In genomic region chr20:45407783-45408645, GRCh38 we compare ENCODE assay signal across 8 cellular contexts. TPM values are rescaled to one million over a fixed set of nuclear protein-coding genes. Genes with fewer than 3 reads are reported as not detected.
DNase-seq lines count a peak whose midpoint lies in the region; ATAC-seq and TF ChIP-seq lines count a peak whose summit lies in the region.

TSS of gene DBNDD2 (plus strand) at chr20:45408289. CDS start at chr20:45408468, 179 bp downstream.

- in situ Hi-C loops in transverse colon (cut with MboI; ENCODE audit: low pct_ligation_motif_present in 1 of 4, low pct_unique_long_range_greater_than_20kb in 1 of 4, low sequenced_read_pairs in 3 of 4) = no loop called here

- peaks cover 22% of the 10 kb centered on the region for H3K27me3 Mint-ChIP-seq in endothelial cell (ENCODE audit: unreplicated experiment)

- no peaks in the 10 kb centered on the region for H3K9me3 Mint-ChIP-seq in endothelial cell (ENCODE audit: unreplicated experiment)

- TF ChIP-seq EP300 in transverse colon (IDR thresholded peaks at IDR 0.05; ENCODE audit: low read depth) = no peak

- ATAC-seq in HG03442 (IDR thresholded peaks at IDR 0.05; ENCODE audit: unreplicated experiment) = no peak
- no peak for ATAC-seq in GM18511 (IDR thresholded peaks at IDR 0.05; ENCODE audit: unreplicated experiment)

- 76% methylated on average over 21 of the region's 21 CpGs; no CpG with 5 or more reads in 1 of the 2 donors for WGBS in transverse colon (ENCODE audit: low coverage in 1 of 2), 2 donors

- H3K4me3 ChIP-seq in SK-N-MC (peak within 1 kb of the TSS; percentile 98), mononuclear cell (ENCODE audit: low read length) (peak within 1 kb of the TSS; percentile 57), transverse colon (peak within 1 kb of the TSS; percentile 62 to 93 (median 85))

- no peak for TF ChIP-seq POLR2A in transverse colon (IDR thresholded peaks at IDR 0.05)

- peak within 1 kb of the TSS; percentile 69 for H3K4me3 Mint-ChIP-seq in endothelial cell (ENCODE audit: unreplicated experiment)

- H3K9ac ChIP-seq in SK-N-MC (ENCODE audit: insufficient read length) = peak within 1 kb of the TSS; percentile 95

- H3K27ac ChIP-seq in SK-N-MC (0 out of 2 replicates have a peak within 1 kb of the TSS, but pooled peaks have one; percentile 50), transverse colon (peak within 1 kb of the TSS; percentile 92 to 97 (median 96))

- TF ChIP-seq CTCF in endothelial cell (IDR thresholded peaks at IDR 0.05; ENCODE audit: unreplicated experiment) = no peak
- TF ChIP-seq CTCF in transverse colon (IDR thresholded peaks at IDR 0.05) = no peak

- peaks cover 8% of the 10 kb centered on the region for H3K27me3 ChIP-seq in mononuclear cell (ENCODE audit: insufficient read depth, low read length)
- H3K27me3 ChIP-seq in transverse colon = no peaks in the 10 kb centered on the region

- intact Hi-C loops in transverse colon (cut with DNase I; ENCODE audit: low total_unique reads) = no loop called here

- no peak within 1 kb of the TSS for H3K27ac Mint-ChIP-seq in endothelial cell (ENCODE audit: unreplicated experiment)

- peaks cover 31% of the 10 kb centered on the region for H3K4me1 ChIP-seq in mononuclear cell (ENCODE audit: insufficient read depth, low read length)
- H3K4me1 ChIP-seq in transverse colon = peaks cover 19 to 59% (median 52%) of the 10 kb centered on the region in 4 donors

- H3K4me1 Mint-ChIP-seq in endothelial cell (ENCODE audit: unreplicated experiment) = peaks cover 2% of the 10 kb centered on the region

- H3K36me3 ChIP-seq in SK-N-MC (ENCODE audit: insufficient read depth, low read length) (peaks cover 29% of the 10 kb centered on the region), transverse colon (peaks cover 0 to 5% (median 0%) of the 10 kb centered on the region in 4 donors)

- peak; percentile 93 for DNase-seq in Ammon's horn (ENCODE audit: low spot score)
- no peak for DNase-seq in SK-N-MC (ENCODE audit: low read depth, low spot score)
- no peak for DNase-seq in endothelial cell (ENCODE audit: low spot score)
- no peak for DNase-seq in transverse colon
- DNase-seq in NCI-H69 (lab: John Stamatoyannopoulos, UW) = no peak

- H3K36me3 Mint-ChIP-seq in endothelial cell (ENCODE audit: low read depth, unreplicated experiment) = peaks cover 3% of the 10 kb centered on the region

- H3K9me3 ChIP-seq in SK-N-MC (ENCODE audit: low read depth, low read length) = no peaks in the 10 kb centered on the region
- no peaks in the 10 kb centered on the region for H3K9me3 ChIP-seq in mononuclear cell (ENCODE audit: low read depth, low read length)
- H3K9me3 ChIP-seq in transverse colon = no peaks in the 10 kb centered on the region

RNA-seq across cellular contexts. Expression of gene DBNDD2, which starts in this region (rescaled TPM):
- total RNA-seq in endothelial cell (ENCODE audit: unreplicated experiment) = 2.0 TPM
- total RNA-seq in mononuclear cell = 6.6 TPM
- total RNA-seq in transverse colon = 100 to 1,000 TPM in 1 of 4 donors, 10 to 100 TPM in 3; 74.5 to 122 (median 84.9) TPM
